Comparison of ENCODE assay signal across 8 cellular contexts in genomic region chr2:47486858-47487497, GRCh38.
DNase-seq lines count a peak whose midpoint lies in the region; ATAC-seq and TF ChIP-seq lines count a peak whose summit lies in the region.

No MANE protein-coding gene starts in this region.

- intact Hi-C loops in activated CD8-positive, alpha-beta T cell treated with anti-CD3 and anti-CD28 coated beads for 36 hours (cut with micrococcal nuclease): no loop called here

- POLR2A ChIA-PET in activated CD8-positive, alpha-beta T cell treated with anti-CD3 and anti-CD28 coated beads for 36 hours (lab: Charles Lee): interaction anchor here (0.9 kb wide), 1 partner anchor 9 kb away, joined by 3 read pairs; no protein-coding TSS in a partner anchor

- H3K27ac Mint-ChIP-seq in activated naive CD4-positive, alpha-beta T cell treated with anti-CD3 and anti-CD28 coated beads, Interleukin-2, amount 50 U/mL, for 24 hours: peak overlapping the region; percentile 81
- H3K27ac Mint-ChIP-seq in activated CD8-positive, alpha-beta T cell treated with anti-CD3 and anti-CD28 coated beads for 36 hours: peak overlapping the region; percentile 83
- peak overlapping the region; percentile 82 for H3K27ac Mint-ChIP-seq in type B pancreatic cell

- H3K36me3 Mint-ChIP-seq in activated naive CD4-positive, alpha-beta T cell treated with anti-CD3 and anti-CD28 coated beads, Interleukin-2, amount 50 U/mL, for 24 hours: peaks cover 4% of the 10 kb centered on the region
- H3K36me3 Mint-ChIP-seq in activated CD8-positive, alpha-beta T cell treated with anti-CD3 and anti-CD28 coated beads for 36 hours (ENCODE audit: low read depth): peaks cover 30% of the 10 kb centered on the region
- H3K36me3 Mint-ChIP-seq in type B pancreatic cell: peaks cover 9% of the 10 kb centered on the region

- H3K4me1 Mint-ChIP-seq in activated naive CD4-positive, alpha-beta T cell treated with anti-CD3 and anti-CD28 coated beads, Interleukin-2, amount 50 U/mL, for 24 hours: peaks cover 21% of the 10 kb centered on the region
- H3K4me1 Mint-ChIP-seq in activated CD8-positive, alpha-beta T cell treated with anti-CD3 and anti-CD28 coated beads for 36 hours (ENCODE audit: low read depth): peaks cover 21% of the 10 kb centered on the region
- H3K4me1 Mint-ChIP-seq in type B pancreatic cell (ENCODE audit: unreplicated experiment): peaks cover 7% of the 10 kb centered on the region

- H3K9me3 Mint-ChIP-seq in activated naive CD4-positive, alpha-beta T cell treated with anti-CD3 and anti-CD28 coated beads, Interleukin-2, amount 50 U/mL, for 24 hours: no peaks in the 10 kb centered on the region
- no peaks in the 10 kb centered on the region for H3K9me3 Mint-ChIP-seq in activated CD8-positive, alpha-beta T cell treated with anti-CD3 and anti-CD28 coated beads for 36 hours
- no peaks in the 10 kb centered on the region for H3K9me3 Mint-ChIP-seq in type B pancreatic cell

- CTCF ChIA-PET in activated CD8-positive, alpha-beta T cell treated with anti-CD3 and anti-CD28 coated beads for 36 hours (lab: Charles Lee): interaction anchor here (0.9 to 1.7 kb wide), 3 partner anchors 34 to 284 kb away, joined by 3 to 9 read pairs (median 3); no protein-coding TSS in a partner anchor

- H3K27me3 Mint-ChIP-seq in activated naive CD4-positive, alpha-beta T cell treated with anti-CD3 and anti-CD28 coated beads, Interleukin-2, amount 50 U/mL, for 24 hours: no peaks in the 10 kb centered on the region
- H3K27me3 Mint-ChIP-seq in activated CD8-positive, alpha-beta T cell treated with anti-CD3 and anti-CD28 coated beads for 36 hours: no peaks in the 10 kb centered on the region
- H3K27me3 Mint-ChIP-seq in type B pancreatic cell: no peaks in the 10 kb centered on the region

- TF ChIP-seq CTCF in activated CD8-positive, alpha-beta T cell treated with anti-CD3 and anti-CD28 coated beads for 36 hours (IDR thresholded peaks at IDR 0.05): no peak
- no peak for TF ChIP-seq CTCF in type B pancreatic cell (conservative IDR thresholded peaks at IDR 0.05)

- H3K4me3 Mint-ChIP-seq in activated naive CD4-positive, alpha-beta T cell treated with anti-CD3 and anti-CD28 coated beads, Interleukin-2, amount 50 U/mL, for 24 hours: peak overlapping the region; percentile 5
- H3K4me3 Mint-ChIP-seq in activated CD8-positive, alpha-beta T cell treated with anti-CD3 and anti-CD28 coated beads for 36 hours: no peak overlapping the region
- H3K4me3 Mint-ChIP-seq in type B pancreatic cell: no peak overlapping the region

- DNase-seq in activated naive CD4-positive, alpha-beta T cell (lab: John Stamatoyannopoulos, UW): no peak
- DNase-seq in activated CD8-positive, alpha-beta T cell treated with anti-CD3 and anti-CD28 coated beads for 36 hours: peak; percentile 44
- no peak for DNase-seq in type B pancreatic cell (ENCODE audit: extremely low spot score, unreplicated experiment)
- no peak for DNase-seq in activated CD4-positive, CD25-positive, alpha-beta regulatory T cell (lab: John Stamatoyannopoulos, UW)
- no peak for DNase-seq in central memory CD4-positive, alpha-beta T cell
- DNase-seq in SHP77 treated with DMSO at 0.1 percent for 48 hours (lab: John Stamatoyannopoulos, UW): no peak

- ATAC-seq in HG03342 (IDR thresholded peaks at IDR 0.05; ENCODE audit: unreplicated experiment): peak; percentile 86
- peak; percentile 95 for ATAC-seq in activated CD8-positive, alpha-beta T cell treated with anti-CD3 and anti-CD28 coated beads for 36 hours
